ENCODE assay signal across 8 cellular contexts in genomic region chr15:72306211-72306785, GRCh38. TPM values are rescaled to one million over a fixed set of nuclear protein-coding genes. Genes with fewer than 3 reads are reported as not detected.
DNase-seq lines count a peak whose midpoint lies in the region; ATAC-seq and TF ChIP-seq lines count a peak whose summit lies in the region.

No MANE protein-coding gene starts in this region.

- H3K27me3 ChIP-seq in H9 (ENCODE audit: insufficient read depth, low read length) = no peaks in the 10 kb centered on the region
- no peaks in the 10 kb centered on the region for H3K27me3 ChIP-seq in NT2/D1 (ENCODE audit: insufficient read depth, insufficient read length)

- H4K20me1 ChIP-seq in H9 (ENCODE audit: control insufficient read depth, insufficient read depth, insufficient read length) = no peaks in the 10 kb centered on the region

- peaks cover 56% of the 10 kb centered on the region for H3K27me3 Mint-ChIP-seq in H9 (ENCODE audit: low read depth)
- no peaks in the 10 kb centered on the region for H3K27me3 Mint-ChIP-seq in activated naive CD4-positive, alpha-beta T cell treated with anti-CD3 and anti-CD28 coated beads for 36 hours (ENCODE audit: low read depth)

- DNase-seq in H9 = peak; percentile 49
- peak; percentile 16 for DNase-seq in NT2/D1 (ENCODE audit: low read depth, low spot score)
- peak; percentile 58 for DNase-seq in activated naive CD4-positive, alpha-beta T cell treated with anti-CD3 and anti-CD28 coated beads for 36 hours
- DNase-seq in left lobe of liver (ENCODE audit: low spot score) = no peak
- DNase-seq in GF-D8 (lab: John Stamatoyannopoulos, UW) = no peak
- DNase-seq in LoVo (ENCODE audit: low spot score) = no peak

- no peak overlapping the region for H3T11ph ChIP-seq in H9 (ENCODE audit: low read length)

- H3K27ac ChIP-seq in H9 (ENCODE audit: insufficient read length, low read depth, low read length) = no peak overlapping the region

- H2BK120ac ChIP-seq in H9 (ENCODE audit: low read depth, low read length, poor library complexity, severe bottlenecking) = no peak overlapping the region

- no peak overlapping the region for H3K4ac ChIP-seq in H9 (ENCODE audit: low read depth, low read length)

- no CpG with 5 or more reads among the region's 10 CpGs for whole genome bisulfite sequencing in H9 (ENCODE audit: extremely low coverage, insufficient read length, low lambda C conversion rate)

- no peak overlapping the region for H2AK5ac ChIP-seq in H9 (ENCODE audit: insufficient read length, low read length)

- H3K79me2 ChIP-seq in H9 (ENCODE audit: insufficient read depth, low read length) = no peaks in the 10 kb centered on the region

- H3K36me3 Mint-ChIP-seq in H9 (ENCODE audit: insufficient read depth in 1 of 3, low read depth in 3 of 3) = no peaks in the 10 kb centered on the region
- H3K36me3 Mint-ChIP-seq in activated naive CD4-positive, alpha-beta T cell treated with anti-CD3 and anti-CD28 coated beads for 36 hours (ENCODE audit: low read depth) = no peaks in the 10 kb centered on the region

- H3K4me1 Mint-ChIP-seq in H9 = no peaks in the 10 kb centered on the region
- H3K4me1 Mint-ChIP-seq in activated naive CD4-positive, alpha-beta T cell treated with anti-CD3 and anti-CD28 coated beads for 36 hours (ENCODE audit: low read depth) = peaks cover 4% of the 10 kb centered on the region

- no peak overlapping the region for H3K27ac Mint-ChIP-seq in H9
- H3K27ac Mint-ChIP-seq in activated naive CD4-positive, alpha-beta T cell treated with anti-CD3 and anti-CD28 coated beads for 36 hours = no peak overlapping the region

- no peak overlapping the region for H3K18ac ChIP-seq in H9 (ENCODE audit: insufficient read length, low read depth, low read length)

- H2BK12ac ChIP-seq in H9 (ENCODE audit: insufficient read length, low read depth, low read length) = no peak overlapping the region

- no peak for TF ChIP-seq CTCF in H9 (conservative IDR thresholded peaks at IDR 0.05)

- H3K4me3 ChIP-seq in NT2/D1 (ENCODE audit: insufficient read length, low read depth) = no peak overlapping the region

- no peak overlapping the region for H2AFZ ChIP-seq in H9 (ENCODE audit: low read length)

- H3K23me2 ChIP-seq in H9 (ENCODE audit: insufficient read length, low read depth, low read length, poor library complexity, severe bottlenecking) = no peaks in the 10 kb centered on the region

- H3K56ac ChIP-seq in H9 (ENCODE audit: insufficient read length, low read depth, low read length) = no peak overlapping the region

- H4K8ac ChIP-seq in H9 (replicated peaks; ENCODE audit: insufficient read length, low read depth, low read length) = no peak overlapping the region

- no peak overlapping the region for H3K9ac ChIP-seq in H9 (ENCODE audit: extremely low read depth, insufficient read length, low read length)
- H3K9ac ChIP-seq in NT2/D1 (ENCODE audit: insufficient read length, low read depth) = no peak overlapping the region

- CTCF ChIA-PET in activated naive CD4-positive, alpha-beta T cell treated with anti-CD3 and anti-CD28 coated beads for 36 hours (lab: Charles Lee) = no interaction called here

- H3K9me3 ChIP-seq in H9 (ENCODE audit: control insufficient read depth, low read depth, low read length) (no peaks in the 10 kb centered on the region), NT2/D1 (ENCODE audit: insufficient read depth, low read length) (no peaks in the 10 kb centered on the region)

- no peak overlapping the region for H2BK5ac ChIP-seq in H9 (ENCODE audit: insufficient read length, low read length)

- H3K4me2 ChIP-seq in H9 (ENCODE audit: insufficient read depth, insufficient read length, low read length) = no peak overlapping the region

- H3K9me3 Mint-ChIP-seq in H9 = no peaks in the 10 kb centered on the region
- H3K9me3 Mint-ChIP-seq in activated naive CD4-positive, alpha-beta T cell treated with anti-CD3 and anti-CD28 coated beads for 36 hours = no peaks in the 10 kb centered on the region

- H3K4me1 ChIP-seq in H9 (ENCODE audit: insufficient read depth, low read length) (no peaks in the 10 kb centered on the region), NT2/D1 (ENCODE audit: insufficient read depth, insufficient read length) (peaks cover 2% of the 10 kb centered on the region)

- ATAC-seq in left lobe of liver = peak; percentile 19
- no peak for ATAC-seq in GM21526 (IDR thresholded peaks at IDR 0.05; ENCODE audit: low FRiP score, unreplicated experiment)
- no peak for ATAC-seq in HG03025 (IDR thresholded peaks at IDR 0.05; ENCODE audit: low FRiP score, unreplicated experiment)

- no peaks in the 10 kb centered on the region for H3K36me3 ChIP-seq in NT2/D1 (ENCODE audit: insufficient read depth, insufficient read length, low read length)

- H2BK20ac ChIP-seq in H9 (ENCODE audit: low read depth, low read length, poor library complexity, severe bottlenecking) = no peak overlapping the region

- no peaks in the 10 kb centered on the region for H3K79me1 ChIP-seq in H9 (ENCODE audit: insufficient read depth, low read depth, low read length, poor library complexity, severe bottlenecking)

- no peak overlapping the region for H3K23ac ChIP-seq in H9 (ENCODE audit: insufficient read length, low read depth, low read length)

- no peak overlapping the region for H2BK15ac ChIP-seq in H9 (ENCODE audit: low read depth, low read length)

- no peak overlapping the region for H4K5ac ChIP-seq in H9 (ENCODE audit: insufficient read length, low read depth, low read length)

- H3K14ac ChIP-seq in H9 (ENCODE audit: insufficient read depth, low read length) = no peak overlapping the region

- intact Hi-C loops in activated naive CD4-positive, alpha-beta T cell treated with anti-CD3 and anti-CD28 coated beads for 36 hours (cut with micrococcal nuclease) = no loop called here

- H4K91ac ChIP-seq in H9 (ENCODE audit: insufficient read length, low read depth, low read length) = no peak overlapping the region

- H3K4me3 Mint-ChIP-seq in H9 = no peak overlapping the region
- H3K4me3 Mint-ChIP-seq in activated naive CD4-positive, alpha-beta T cell treated with anti-CD3 and anti-CD28 coated beads for 36 hours = no peak overlapping the region

RNA-seq across cellular contexts. Expression of gene CELF6, which starts 13.7 kb away (rescaled TPM):
- total RNA-seq in H9 (2021) = 0.13 and 0.18 TPM in 2 replicates
- total RNA-seq in activated naive CD4-positive, alpha-beta T cell treated with anti-CD3 and anti-CD28 coated beads for 36 hours = under 1 TPM in 1 of 2 experiments, not detected in 1; 0.22 TPM
- total RNA-seq in left lobe of liver = 0.65 TPM

RNA-seq across cellular contexts. Expression of gene PARP6, which starts 33.9 kb away (rescaled TPM):
- total RNA-seq in H9 (2021) = 54.4 and 54.5 TPM in 2 replicates
- 10 to 100 TPM; 38.8 to 44.7 TPM for total RNA-seq in activated naive CD4-positive, alpha-beta T cell treated with anti-CD3 and anti-CD28 coated beads for 36 hours
- total RNA-seq in left lobe of liver = 20.1 TPM

Comparison
In these comparisons a context has a peak if more than half of its experiments do, and no peak if none do; other contexts are left out.
1. DNase-seq: peak in H9 (single experiment), NT2/D1 (single experiment) and activated naive CD4-positive, alpha-beta T cell treated with anti-CD3 and anti-CD28 coated beads for 36 hours (single experiment); none in left lobe of liver (single experiment), GF-D8 (single experiment) and LoVo (single experiment).